28 cellular contexts compared by ENCODE assay signal in the genomic region with DNA sequence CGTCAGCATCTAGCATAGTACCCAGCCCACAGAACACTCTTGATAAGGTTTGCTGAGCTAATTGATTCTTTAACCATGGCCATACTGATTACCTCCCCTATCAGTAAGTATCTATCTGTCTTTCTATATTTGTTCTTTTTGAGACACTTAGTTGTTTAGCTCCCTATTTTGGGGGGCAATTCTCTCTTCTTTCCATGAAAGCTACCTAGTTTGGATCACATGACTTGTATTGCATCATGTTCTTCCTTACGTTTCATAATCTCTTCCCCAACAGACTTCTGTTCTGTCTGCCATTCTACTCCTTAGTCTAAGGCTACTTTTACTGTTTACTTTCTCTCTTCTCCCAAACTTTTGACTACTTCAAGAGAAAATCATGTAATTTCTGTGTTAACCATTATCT. TPM values are rescaled to one million over a fixed set of nuclear protein-coding genes. Genes with fewer than 3 reads are reported as not detected.
DNase-seq lines count a peak whose midpoint lies in the region; ATAC-seq, FAIRE-seq and TF ChIP-seq lines count a peak whose summit lies in the region.
"Had no signal": no experiment of that assay in that cellular context is flagged by ENCODE, and none has a peak within 500 bp of the region (broad histone marks: within the 10 kb centered on the region; RNA-seq: fewer than 3 reads in every experiment).

No MANE protein-coding gene starts in this region.

- peak in 1 of 2 experiments; percentile 27; a peak in 2 of 4 replicates for TF ChIP-seq RAD21 in K562 (CRISPR knock-in tag; conservative IDR thresholded peaks at IDR 0.05 in 1 of 2, IDR thresholded peaks at IDR 0.05 in 1 of 2)

- H3K36me3 ChIP-seq in K562 (ENCODE audit: control insufficient read depth, insufficient read depth, low read length) (no peaks in the 10 kb centered on the region), uterus (no peaks in the 10 kb centered on the region)
- H3K36me3 ChIP-seq: neural progenitor cell, pancreas, upper lobe of right lung had no signal

- H3K4me3 ChIP-seq in NB4 (ENCODE audit: low read depth, low read length), result no peak overlapping the region
- no peak overlapping the region for H3K4me3 ChIP-seq in K562
- no peak overlapping the region for H3K4me3 ChIP-seq in uterus
- H3K4me3 ChIP-seq: neural progenitor cell, pancreas, upper lobe of right lung had no signal

- POLR2A ChIA-PET in K562 (lab: Yijun Ruan, JAX), result interaction anchor here (1.1 kb wide), 1 partner anchor 9 kb away, joined by 3 read pairs; no protein-coding TSS in a partner anchor

- no peak for DNase-seq in activated T-cell treated with anti-CD3 and anti-CD28 coated beads, Interleukin-2, amount 50 U/mL, for 72 hours
- no peak for DNase-seq in activated T-cell treated with anti-CD3 and anti-CD28 coated beads, Interleukin-2, amount 50 U/mL, for 1 hour
- DNase-seq in NB4 (ENCODE audit: low read depth) (peak; percentile 19), K562 (ENCODE audit: extremely low read depth in 1 of 4, low spot score in 3 of 4) (peak in 1 of 4 experiments; percentile 11), uterus (no peak), SHP77 treated with DMSO at 0.1 percent for 48 hours (lab: John Stamatoyannopoulos, UW) (no peak), GM19240 (ENCODE audit: insufficient read length, low spot score) (no peak), cerebellar nuclear complex (lab: John Stamatoyannopoulos, UW) (no peak)
- DNase-seq: activated CD4-positive, alpha-beta T cell treated with anti-CD3 and anti-CD28 coated beads, Interleukin-2, amount 50 U/mL, for 4 hours; activated CD4-positive, CD25-positive, alpha-beta regulatory T cell; activated naive CD4-positive, alpha-beta T cell treated with Interleukin-2 at 50 U/mL for 16 hours; CD4-positive, CD25-positive, alpha-beta regulatory T cell; central memory CD4-positive, alpha-beta T cell; erythroblast; NCI-H1105; NCI-H187 treated with DMSO at 0.1 percent for 48 hours; NCI-H2171 treated with DMSO at 0.1 percent for 48 hours; NCI-H510A; pancreas; small intestine; stimulated activated naive CD8-positive, alpha-beta T cell treated with anti-CD3 and anti-CD28 coated beads, Interleukin-15, Interleukin-2, amounts not matched to agents 100 U/mL and 50 U/mL, for 24 hours; SW 1271; T-helper 9 cell; upper lobe of right lung had no signal

- no peaks in the 10 kb centered on the region for H3K79me2 ChIP-seq in K562 (ENCODE audit: control insufficient read depth, insufficient read depth, low read length)

- peaks cover 2 to 5% of the 10 kb centered on the region in 2 donors for H3K36me3 Mint-ChIP-seq in activated T-cell treated with anti-CD3 and anti-CD28 coated beads, Interleukin-2, amount 50 U/mL, for 72 hours (ENCODE audit: insufficient read depth in 2 of 2)
- H3K36me3 Mint-ChIP-seq: neural progenitor cell had no signal

- TF ChIP-seq CTCF in NB4 (IDR thresholded peaks at IDR 0.05; ENCODE audit: low read depth, low read length), result no peak
- TF ChIP-seq CTCF in K562 (IDR thresholded peaks at IDR 0.05 in 2 of 3, conservative IDR thresholded peaks at IDR 0.05 in 1 of 3; ENCODE audit: insufficient read depth in 2 of 3, low read depth in 1 of 3, low read length in 3 of 3), result no peak
- no peak for TF ChIP-seq CTCF in uterus (IDR thresholded peaks at IDR 0.05)

- peak overlapping the region; percentile 43 for H3K4me2 ChIP-seq in K562 (ENCODE audit: insufficient read depth, low read length)
- H3K4me2 ChIP-seq: neural progenitor cell had no signal

- H4K20me1 ChIP-seq in K562 (replicated peaks; ENCODE audit: control insufficient read depth, insufficient read depth, low read length), result no peaks in the 10 kb centered on the region

- intact Hi-C loops in K562 (cut with micrococcal nuclease), result no loop called here
- intact Hi-C loops in uterus (cut with DNase I; ENCODE audit: low total_unique reads), result no loop called here

- H3K27me3 ChIP-seq in K562 (ENCODE audit: control insufficient read depth in 2 of 2, insufficient read depth in 2 of 2, low read length in 2 of 2), result no peaks in the 10 kb centered on the region
- H3K27me3 ChIP-seq in uterus, result no peaks in the 10 kb centered on the region
- H3K27me3 ChIP-seq: neural progenitor cell, pancreas, upper lobe of right lung had no signal

- no peak for TF ChIP-seq EP300 in K562 (IDR thresholded peaks at IDR 0.05; ENCODE audit: low read length)

- H3K27ac Mint-ChIP-seq in activated T-cell treated with anti-CD3 and anti-CD28 coated beads, Interleukin-2, amount 50 U/mL, for 72 hours, result peak overlapping the region; percentile 70
- H3K27ac Mint-ChIP-seq: activated T-helper 1 cell treated with anti-CD3 and anti-CD28 coated beads, Interleukin-12 subunit alpha, Interleukin-12 subunit beta, Interleukin-2, Interleukin-4 antibody, amounts not matched to agents 30 ng/mL and 10 ng/mL and 1 ng/mL, durations not matched to agents 14 hours and 24 hours and 36 hours; dendritic cell treated with granulocyte-macrophage colony-stimulating factor and Interleukin-4, amounts not matched to agents 40 ng/mL and 50 ng/mL, for 4 days; neural progenitor cell had no signal

- no peaks in the 10 kb centered on the region for H3K9me3 ChIP-seq in K562 (replicated peaks; ENCODE audit: control insufficient read depth, insufficient read depth, low read depth, low read length)
- no peaks in the 10 kb centered on the region for H3K9me3 ChIP-seq in uterus
- H3K9me3 ChIP-seq: pancreas, upper lobe of right lung had no signal

- no peak overlapping the region for H3K4me3 Mint-ChIP-seq in activated T-cell treated with anti-CD3 and anti-CD28 coated beads, Interleukin-2, amount 50 U/mL, for 72 hours
- H3K4me3 Mint-ChIP-seq: activated T-helper 1 cell treated with anti-CD3 and anti-CD28 coated beads, Interleukin-12 subunit alpha, Interleukin-12 subunit beta, Interleukin-2, Interleukin-4 antibody, amounts not matched to agents 30 ng/mL and 10 ng/mL and 1 ng/mL, durations not matched to agents 14 hours and 24 hours and 36 hours; CD4-positive, CD25-positive, alpha-beta regulatory T cell; dendritic cell treated with granulocyte-macrophage colony-stimulating factor and Interleukin-4, amounts not matched to agents 40 ng/mL and 50 ng/mL, for 4 days; neural progenitor cell had no signal

- WGBS in K562 (ENCODE audit: insufficient coverage, low coverage, missing lambda C conversion rate), result 7% methylated on average over 2 of the region's 2 CpGs

- TF ChIP-seq POLR2A in NB4 (IDR thresholded peaks at IDR 0.05; ENCODE audit: extremely low read depth, insufficient read length) (no peak), K562 (conservative IDR thresholded peaks at IDR 0.05) (no peak), uterus (IDR thresholded peaks at IDR 0.05) (no peak)

- FAIRE-seq in K562 (lab: Jason Lieb, UNC), result no peak
- FAIRE-seq: pancreas, small intestine had no signal

- no peaks in the 10 kb centered on the region for H3K9me1 ChIP-seq in K562 (ENCODE audit: control insufficient read depth, insufficient read depth, low read length)

- H3K9ac ChIP-seq in K562 (ENCODE audit: insufficient read depth in 1 of 2, low read depth in 2 of 2, low read length in 2 of 2), result peak overlapping the region in 1 of 2 experiments; percentile 9; a peak in 1 of 4 replicates
- H3K9ac ChIP-seq: neural progenitor cell had no signal

- H3K27me3 Mint-ChIP-seq in activated T-cell treated with anti-CD3 and anti-CD28 coated beads, Interleukin-2, amount 50 U/mL, for 72 hours (ENCODE audit: low read depth), result no peaks in the 10 kb centered on the region
- H3K27me3 Mint-ChIP-seq: CD4-positive, CD25-positive, alpha-beta regulatory T cell; dendritic cell treated with granulocyte-macrophage colony-stimulating factor and Interleukin-4, amounts not matched to agents 40 ng/mL and 50 ng/mL, for 4 days had no signal

- CTCF ChIA-PET in K562 (lab: Yijun Ruan, JAX; ENCODE audit: low intra/inter-chr PET ratio), result no interaction called here

- in situ Hi-C loops in K562 (cut with MboI), result no loop called here

- H3K4me1 ChIP-seq in K562 (replicated peaks in 1 of 2; ENCODE audit: control insufficient read depth in 2 of 2, insufficient read depth in 2 of 2, low read length in 2 of 2), result peaks cover 5 to 16% of the 10 kb centered on the region in 2 experiments; a peak in 4 of 5 replicates
- peaks cover 0 to 13% of the 10 kb centered on the region in 2 donors for H3K4me1 ChIP-seq in uterus
- H3K4me1 ChIP-seq: neural progenitor cell, pancreas, upper lobe of right lung had no signal

- peak overlapping the region; percentile 87 for H2AFZ ChIP-seq in K562 (ENCODE audit: low read depth, low read length)
- H2AFZ ChIP-seq: neural progenitor cell had no signal

- H3K27ac ChIP-seq in K562 (ENCODE audit: extremely low read depth, low read depth, low read length), result peak overlapping the region; percentile 54
- H3K27ac ChIP-seq in uterus, result peak overlapping the region; percentile 23 to 38
- H3K27ac ChIP-seq: neural progenitor cell, pancreas, upper lobe of right lung had no signal

- H3K9me3 Mint-ChIP-seq in activated T-cell treated with anti-CD3 and anti-CD28 coated beads, Interleukin-2, amount 50 U/mL, for 72 hours, result peaks cover 0 to 2% of the 10 kb centered on the region in 2 donors
- H3K9me3 Mint-ChIP-seq: activated T-helper 1 cell treated with anti-CD3 and anti-CD28 coated beads, Interleukin-12 subunit alpha, Interleukin-12 subunit beta, Interleukin-2, Interleukin-4 antibody, amounts not matched to agents 30 ng/mL and 10 ng/mL and 1 ng/mL, durations not matched to agents 14 hours and 24 hours and 36 hours; dendritic cell treated with granulocyte-macrophage colony-stimulating factor and Interleukin-4, amounts not matched to agents 40 ng/mL and 50 ng/mL, for 4 days had no signal

- ATAC-seq in activated T-cell treated with anti-CD3 and anti-CD28 coated beads, Interleukin-2, amount 50 U/mL, for 72 hours (replicated peaks in 1 of 2), result no peak
- ATAC-seq in K562, result peak; percentile 74
- ATAC-seq: pancreas; Right ventricle myocardium inferior; stimulated activated naive CD8-positive, alpha-beta T cell treated with anti-CD3 and anti-CD28 coated beads, Interleukin-15, Interleukin-2, amounts not matched to agents 100 U/mL and 50 U/mL, for 24 hours; upper lobe of right lung had no signal

- no peaks in the 10 kb centered on the region for H3K4me1 Mint-ChIP-seq in activated T-cell treated with anti-CD3 and anti-CD28 coated beads, Interleukin-2, amount 50 U/mL, for 72 hours (ENCODE audit: low read depth)
- H3K4me1 Mint-ChIP-seq: neural progenitor cell had no signal

- no TSS peak for BruUV-seq in K562 (replicated peaks; lab: Mats Ljungman, UMichigan)

RNA-seq across cellular contexts. Expression of gene TBC1D19, which starts 39.0 kb away (rescaled TPM):
- 1 to 10 TPM; 7.6 to 7.9 TPM for total RNA-seq in activated T-cell treated with anti-CD3 and anti-CD28 coated beads, Interleukin-2, amount 50 U/mL, for 72 hours
- 8.4 and 24.8 TPM in 2 replicates for total RNA-seq in K562 (2011; cell fraction: chromatin; rRNA removed; ENCODE audit: low replicate concordance)
- total RNA-seq in K562 (2011; cell fraction: nucleolus; rRNA removed), result 4.7 and 5.9 TPM in 2 replicates
- 6.4 and 7.8 TPM in 2 replicates for total RNA-seq in K562 (2011; cell fraction: nucleoplasm; rRNA removed)
- total RNA-seq in K562 (2014; rRNA removed) (2.9 and 3.6 TPM in 2 replicates), K562 (2014; rRNA removed; fragmentation: Illumina TruSeq; extraction: Trizol) (4.9 and 6.2 TPM in 2 replicates), K562 (2015; rRNA removed; fragmentation: Illumina TruSeq; extraction: Trizol) (4.9 and 5.6 TPM in 2 replicates), K562 (2021) (3.2 and 3.5 TPM in 2 replicates), uterus (10 to 100 TPM in 3 of 4 donors, 1 to 10 TPM in 1; 5.4 to 69.6 (median 25.2) TPM)
- polyA plus RNA-seq in K562 (2011; rRNA removed) (3.7 and 4.7 TPM in 2 replicates), K562 (2014; fragmentation: Illumina TruSeq; extraction: Trizol) (3.1 and 3.7 TPM in 2 replicates), K562 (2014; fragmentation: Nextera tagmentation; extraction: Ambion mirVana) (1 to 10 TPM in 1 of 2 experiments, under 1 TPM in 1; 0.73 to 1.1 TPM), K562 (2014; rRNA removed) (2.8 and 4.7 TPM in 2 replicates)
- polyA plus RNA-seq in K562 (2011; cell fraction: cytosol; rRNA removed), result 1.1 and 2.6 TPM in 2 replicates
- polyA plus RNA-seq in K562 (2011; cell fraction: nucleus; rRNA removed), result 2.6 and 4.7 TPM in 2 replicates
- polyA plus RNA-seq in K562 (2012), result 1.8 and 3.9 TPM in 2 replicates
- 6.9 and 8.8 TPM in 2 replicates for polyA minus RNA-seq in K562 (2011; rRNA and poly(A)+ RNA removed)
- polyA minus RNA-seq in K562 (2011; cell fraction: cytosol; rRNA and poly(A)+ RNA removed), result 2.2 and 3.5 TPM in 2 replicates
- polyA minus RNA-seq in K562 (2011; cell fraction: nucleus; rRNA and poly(A)+ RNA removed), result 8.5 and 17.3 TPM in 2 replicates
